Comparison of ENCODE assay signal across 14 cellular contexts in genomic region chr3:71060536-71060935, GRCh38.
DNase-seq lines count a peak whose midpoint lies in the region; ATAC-seq, FAIRE-seq and TF ChIP-seq lines count a peak whose summit lies in the region.
"Had no signal": no experiment of that assay in that cellular context is flagged by ENCODE, and none has a peak within 500 bp of the region (broad histone marks: within the 10 kb centered on the region; RNA-seq: fewer than 3 reads in every experiment).

No MANE protein-coding gene starts in this region.

- H3K36me3 ChIP-seq in keratinocyte (ENCODE audit: control insufficient read depth in 2 of 2, extremely low read depth in 1 of 2, insufficient read depth in 2 of 2, low read length in 2 of 2) (no peaks in the 10 kb centered on the region), tibial artery (no peaks in the 10 kb centered on the region)
- H3K36me3 ChIP-seq: tibial nerve had no signal

- dilution Hi-C loops in keratinocyte (cut with MboI; ENCODE audit: extremely low pct_ligation_motif_present, low sequenced_read_pairs) = no loop called here

- CTCF ChIA-PET in activated CD8-positive, alpha-beta memory T cell treated with anti-CD3 and anti-CD28 coated beads, Interleukin-2, amount 10 ng/mL, durations not matched to agents 7 days and 5 days (lab: Charles Lee) = interaction anchor here (1.1 to 2.3 kb wide), 2 partner anchors 9 to 10 kb away, joined by 4 to 6 read pairs; no protein-coding TSS in a partner anchor

- H3K9me3 Mint-ChIP-seq in activated CD8-positive, alpha-beta memory T cell treated with anti-CD3 and anti-CD28 coated beads, Interleukin-2, amount 10 ng/mL, durations not matched to agents 7 days and 5 days (ENCODE audit: low read depth) = no peaks in the 10 kb centered on the region
- H3K9me3 Mint-ChIP-seq in activated T-helper 1 cell treated with anti-CD3 and anti-CD28 coated beads, Interleukin-12 subunit alpha, Interleukin-12 subunit beta, Interleukin-2, Interleukin-4 antibody, amounts not matched to agents 30 ng/mL and 10 ng/mL and 1 ng/mL, durations not matched to agents 14 hours and 24 hours and 36 hours = no peaks in the 10 kb centered on the region

- H3K4me1 ChIP-seq in keratinocyte (ENCODE audit: control insufficient read depth, extremely low read depth, insufficient read depth, low read length) = peaks cover 64% of the 10 kb centered on the region
- H3K4me1 ChIP-seq in tibial artery = peaks cover 0 to 63% (median 26%) of the 10 kb centered on the region in 4 donors

- no peaks in the 10 kb centered on the region for H3K9me1 ChIP-seq in keratinocyte (ENCODE audit: control insufficient read depth, extremely low read depth, insufficient read depth, low read length)

- DNase-seq in activated CD8-positive, alpha-beta memory T cell treated with anti-CD3 and anti-CD28 coated beads, Interleukin-2, amount 10 ng/mL, durations not matched to agents 7 days and 5 days = no peak
- no peak for DNase-seq in activated CD8-positive, alpha-beta memory T cell treated with anti-CD3 and anti-CD28 coated beads for 24 hours
- DNase-seq in activated T-helper 1 cell treated with anti-CD3 and anti-CD28 coated beads, Interleukin-12 subunit alpha, Interleukin-12 subunit beta, Interleukin-2, Interleukin-4 antibody, amounts not matched to agents 30 ng/mL and 10 ng/mL and 1 ng/mL, durations not matched to agents 14 hours and 24 hours and 36 hours (ENCODE audit: low spot score) = no peak
- no peak for DNase-seq in keratinocyte (ENCODE audit: low read depth, low spot score)
- no peak for DNase-seq in tibial artery
- no peak for DNase-seq in NCI-H187 treated with DMSO at 0.1 percent for 48 hours (lab: John Stamatoyannopoulos, UW)
- no peak for DNase-seq in foreskin fibroblast
- DNase-seq: activated CD8-positive, alpha-beta memory T cell treated with anti-CD3 and anti-CD28 coated beads, Interleukin-2, amount 50 U/mL, for 48 hours; amniotic stem cell; DMS79; NCI-H226 had no signal

- H3K27ac ChIP-seq in keratinocyte (ENCODE audit: control insufficient read depth, insufficient read depth, low read length) = peak overlapping the region; percentile 97
- H3K27ac ChIP-seq in tibial artery = peak overlapping the region; percentile 94 to 99

- H3K27ac Mint-ChIP-seq in activated CD8-positive, alpha-beta memory T cell treated with anti-CD3 and anti-CD28 coated beads, Interleukin-2, amount 10 ng/mL, durations not matched to agents 7 days and 5 days = peak overlapping the region; percentile 4
- H3K27ac Mint-ChIP-seq in activated T-helper 1 cell treated with anti-CD3 and anti-CD28 coated beads, Interleukin-12 subunit alpha, Interleukin-12 subunit beta, Interleukin-2, Interleukin-4 antibody, amounts not matched to agents 30 ng/mL and 10 ng/mL and 1 ng/mL, durations not matched to agents 14 hours and 24 hours and 36 hours = peak overlapping the region; percentile 43

- no peaks in the 10 kb centered on the region for H3K27me3 Mint-ChIP-seq in activated CD8-positive, alpha-beta memory T cell treated with anti-CD3 and anti-CD28 coated beads, Interleukin-2, amount 10 ng/mL, durations not matched to agents 7 days and 5 days
- H3K27me3 Mint-ChIP-seq in activated T-helper 1 cell treated with anti-CD3 and anti-CD28 coated beads, Interleukin-12 subunit alpha, Interleukin-12 subunit beta, Interleukin-2, Interleukin-4 antibody, amounts not matched to agents 30 ng/mL and 10 ng/mL and 1 ng/mL, durations not matched to agents 14 hours and 24 hours and 36 hours (ENCODE audit: insufficient read depth) = no peaks in the 10 kb centered on the region

- H3K36me3 Mint-ChIP-seq in activated CD8-positive, alpha-beta memory T cell treated with anti-CD3 and anti-CD28 coated beads, Interleukin-2, amount 10 ng/mL, durations not matched to agents 7 days and 5 days = peaks cover 3% of the 10 kb centered on the region
- H3K36me3 Mint-ChIP-seq in activated T-helper 1 cell treated with anti-CD3 and anti-CD28 coated beads, Interleukin-12 subunit alpha, Interleukin-12 subunit beta, Interleukin-2, Interleukin-4 antibody, amounts not matched to agents 30 ng/mL and 10 ng/mL and 1 ng/mL, durations not matched to agents 14 hours and 24 hours and 36 hours (ENCODE audit: low read depth) = peaks cover 23% of the 10 kb centered on the region

- peak overlapping the region in 1 of 3 experiments; percentile 70 for H3K4me3 ChIP-seq in keratinocyte (ENCODE audit: control insufficient read depth in 2 of 3, extremely low read depth in 1 of 3, insufficient read depth in 2 of 3, low read depth in 1 of 3, low read length in 3 of 3)
- H3K4me3 ChIP-seq in tibial artery = peak overlapping the region; percentile 75 to 77
- no peak overlapping the region for H3K4me3 ChIP-seq in foreskin fibroblast (ENCODE audit: low read depth in 1 of 2, low read length in 2 of 2)
- H3K4me3 ChIP-seq: tibial nerve had no signal

- FAIRE-seq in keratinocyte (lab: Jason Lieb, UNC) = peak; percentile 72
- FAIRE-seq: RCC 7860 had no signal

- no peaks in the 10 kb centered on the region for H3K27me3 ChIP-seq in keratinocyte (ENCODE audit: control insufficient read depth, extremely low read depth, insufficient read depth, low read length)
- H3K27me3 ChIP-seq in tibial artery = no peaks in the 10 kb centered on the region
- H3K27me3 ChIP-seq: tibial nerve had no signal

- TF ChIP-seq CTCF in keratinocyte (optimal IDR thresholded peaks at IDR 0.05 in 1 of 3, IDR thresholded peaks at IDR 0.05 in 1 of 3, conservative IDR thresholded peaks at IDR 0.05 in 1 of 3; ENCODE audit: extremely low read depth in 1 of 3, insufficient read depth in 2 of 3, low read length in 3 of 3) (no peak), tibial artery (IDR thresholded peaks at IDR 0.05) (no peak), foreskin fibroblast (IDR thresholded peaks at IDR 0.05; ENCODE audit: low read depth, low read length) (no peak)

- peaks cover 71% of the 10 kb centered on the region for H3K79me2 ChIP-seq in keratinocyte (ENCODE audit: control insufficient read depth, insufficient read depth, low read length)

- H3K9ac ChIP-seq in keratinocyte (ENCODE audit: control insufficient read depth, extremely low read depth, insufficient read depth, low read length) = peak overlapping the region; percentile 19

- no peak overlapping the region for H3K4me3 Mint-ChIP-seq in activated CD8-positive, alpha-beta memory T cell treated with anti-CD3 and anti-CD28 coated beads, Interleukin-2, amount 10 ng/mL, durations not matched to agents 7 days and 5 days
- H3K4me3 Mint-ChIP-seq in activated T-helper 1 cell treated with anti-CD3 and anti-CD28 coated beads, Interleukin-12 subunit alpha, Interleukin-12 subunit beta, Interleukin-2, Interleukin-4 antibody, amounts not matched to agents 30 ng/mL and 10 ng/mL and 1 ng/mL, durations not matched to agents 14 hours and 24 hours and 36 hours = peak overlapping the region; percentile 68

- H3K4me2 ChIP-seq in keratinocyte (ENCODE audit: control insufficient read depth, extremely low read depth, insufficient read depth, low read depth, low read length) = peak overlapping the region; percentile 98

- H3K9me3 ChIP-seq in keratinocyte (ENCODE audit: control insufficient read depth, low read depth, low read length) = no peaks in the 10 kb centered on the region
- no peaks in the 10 kb centered on the region for H3K9me3 ChIP-seq in tibial artery
- H3K9me3 ChIP-seq: tibial nerve had no signal

- H2AFZ ChIP-seq in keratinocyte (ENCODE audit: control insufficient read depth, low read length) = no peak overlapping the region

- H4K20me1 ChIP-seq in keratinocyte (ENCODE audit: control insufficient read depth, extremely low read depth, insufficient read depth, low read length) = no peaks in the 10 kb centered on the region

- peaks cover 49% of the 10 kb centered on the region for H3K4me1 Mint-ChIP-seq in activated CD8-positive, alpha-beta memory T cell treated with anti-CD3 and anti-CD28 coated beads, Interleukin-2, amount 10 ng/mL, durations not matched to agents 7 days and 5 days
- peaks cover 33% of the 10 kb centered on the region for H3K4me1 Mint-ChIP-seq in activated T-helper 1 cell treated with anti-CD3 and anti-CD28 coated beads, Interleukin-12 subunit alpha, Interleukin-12 subunit beta, Interleukin-2, Interleukin-4 antibody, amounts not matched to agents 30 ng/mL and 10 ng/mL and 1 ng/mL, durations not matched to agents 14 hours and 24 hours and 36 hours (ENCODE audit: low read depth)

- intact Hi-C loops in activated T-helper 1 cell treated with anti-CD3 and anti-CD28 coated beads, Interleukin-12 subunit alpha, Interleukin-12 subunit beta, Interleukin-2, Interleukin-4 antibody, amounts not matched to agents 30 ng/mL and 10 ng/mL and 1 ng/mL, durations not matched to agents 14 hours and 24 hours and 36 hours (cut with micrococcal nuclease) = loop anchor here (5.0 to 10.0 kb wide), 6 partner anchors 432 to 1917 kb away; partner anchors contain the start of gene SHQ1
- intact Hi-C loops in tibial artery (cut with DNase I; ENCODE audit: low total_unique reads) = loop anchor here (5.0 to 10.0 kb wide), 2 partner anchors 72 to 174 kb away; no protein-coding TSS in a partner anchor

- no peak for ATAC-seq in activated CD8-positive, alpha-beta memory T cell treated with anti-CD3 and anti-CD28 coated beads, Interleukin-2, amount 10 ng/mL, durations not matched to agents 7 days and 5 days
- no peak for ATAC-seq in activated CD4-positive, CD25-positive, alpha-beta regulatory T cell treated with anti-CD3 and anti-CD28 coated beads, Interleukin-2, amount 50 U/mL, for 24 hours

Comparison
In these comparisons a context has a peak if more than half of its experiments do, and no peak if none do; other contexts are left out.
1. H3K4me3 ChIP-seq: peak in tibial artery (2 of 2); none in foreskin fibroblast (0 of 2).